In genomic region chr12:1877169-1877878, GRCh38 we compare ENCODE assay signal across 25 cellular contexts. TPM values are rescaled to one million over a fixed set of nuclear protein-coding genes. Genes with fewer than 3 reads are reported as not detected.
A peak's percentile ranks its signal among the peaks of the same experiment; 100 is the strongest.
DNase-seq lines count a peak whose midpoint lies in the region; ATAC-seq, FAIRE-seq and TF ChIP-seq lines count a peak whose summit lies in the region.
"Had no signal": no experiment of that assay in that cellular context is flagged by ENCODE, and none has a peak within 500 bp of the region (broad histone marks: within the 10 kb centered on the region; RNA-seq: fewer than 3 reads in every experiment).

No MANE protein-coding gene starts in this region.

- no peaks in the 10 kb centered on the region for H4K20me1 ChIP-seq in OCI-LY3 (ENCODE audit: insufficient read depth, low read length)
- H4K20me1 ChIP-seq in hepatocyte (ENCODE audit: insufficient read depth, poor library complexity, severe bottlenecking): no peaks in the 10 kb centered on the region
- H4K20me1 ChIP-seq: BLaER1 had no signal

- peak; percentile 32 for DNase-seq in right atrium auricular region (ENCODE audit: low spot score)
- no peak for DNase-seq in Right ventricle myocardium superior
- peak; percentile 5 for DNase-seq in hepatocyte (ENCODE audit: low spot score)
- peak; percentile 34 for DNase-seq in type B pancreatic cell (ENCODE audit: extremely low spot score, unreplicated experiment)
- DNase-seq in small intestine: no peak
- DNase-seq: CD4-positive, alpha-beta T cell; COR-L47; DMS 273 treated with DMSO at 0.1 percent for 48 hours; DMS79 treated with DMSO at 0.1 percent for 48 hours; MG63; NCI-H1417; NCI-H187; NCI-H2107; NCI-H446 treated with DMSO at 0.1 percent for 48 hours; NCI-H526 treated with DMSO at 0.1 percent for 48 hours had no signal

- H3K9me3 ChIP-seq in right atrium auricular region (no peaks in the 10 kb centered on the region), OCI-LY3 (ENCODE audit: insufficient read depth, low read length) (no peaks in the 10 kb centered on the region), hepatocyte (ENCODE audit: low read depth) (no peaks in the 10 kb centered on the region), small intestine (ENCODE audit: control insufficient read depth, low read depth) (no peaks in the 10 kb centered on the region)
- H3K9me3 ChIP-seq: MG63 had no signal

- ATAC-seq in Right ventricle myocardium superior (ENCODE audit: poor library complexity): no peak
- ATAC-seq in HG03521 (IDR thresholded peaks at IDR 0.05; ENCODE audit: unreplicated experiment): no peak
- ATAC-seq: GM12878, K562, Right ventricle myocardium inferior had no signal

- H3K9me2 ChIP-seq in hepatocyte (replicated peaks; ENCODE audit: insufficient read depth): no peaks in the 10 kb centered on the region

- FAIRE-seq in small intestine (lab: Jason Lieb, UNC): no peak
- FAIRE-seq: GM12878, GM18507, H1, K562 had no signal

- no peaks in the 10 kb centered on the region for H3K9me3 Mint-ChIP-seq in type B pancreatic cell
- H3K9me3 Mint-ChIP-seq: CD4-positive, alpha-beta T cell had no signal

- H3K4me3 Mint-ChIP-seq in type B pancreatic cell: no peak overlapping the region
- H3K4me3 Mint-ChIP-seq: CD4-positive, alpha-beta T cell had no signal

- no peak overlapping the region for H3K4me3 ChIP-seq in right atrium auricular region
- no peak overlapping the region for H3K4me3 ChIP-seq in OCI-LY3 (ENCODE audit: low read length)
- H3K4me3 ChIP-seq in hepatocyte: no peak overlapping the region
- H3K4me3 ChIP-seq in small intestine (ENCODE audit: low read depth in 1 of 2, low read length in 2 of 2): no peak overlapping the region
- H3K4me3 ChIP-seq: BLaER1, GM12878, K562, MG63 had no signal

- intact Hi-C loops in Right ventricle myocardium superior (cut with DNase I): no loop called here

- 87% methylated on average over 8 of the region's 8 CpGs for WGBS in hepatocyte (ENCODE audit: low lambda C conversion rate, missing lambda C conversion rate)
- WGBS in small intestine, 3 donors: 80 to 86% (median 85%) methylated on average over 8 of the region's 8 CpGs

- no peaks in the 10 kb centered on the region for H3K79me2 ChIP-seq in OCI-LY3 (ENCODE audit: low read length)
- H3K79me2 ChIP-seq in hepatocyte: no peaks in the 10 kb centered on the region

- H3K4me2 ChIP-seq in OCI-LY3 (ENCODE audit: low read length) (peak overlapping the region; percentile 69), hepatocyte (no peak overlapping the region)
- H3K4me2 ChIP-seq: BLaER1 had no signal

- no peak overlapping the region for H3K27ac Mint-ChIP-seq in type B pancreatic cell
- H3K27ac Mint-ChIP-seq: CD4-positive, alpha-beta T cell had no signal

- no peak overlapping the region for H2AFZ ChIP-seq in OCI-LY3 (ENCODE audit: low read depth, low read length)
- no peak overlapping the region for H2AFZ ChIP-seq in hepatocyte

- H3K27me3 Mint-ChIP-seq in type B pancreatic cell: peaks cover 47% of the 10 kb centered on the region
- H3K27me3 Mint-ChIP-seq: CD4-positive, alpha-beta T cell had no signal

- H3K4me1 Mint-ChIP-seq in type B pancreatic cell (ENCODE audit: unreplicated experiment): no peaks in the 10 kb centered on the region

- H3K27me3 ChIP-seq in right atrium auricular region (no peaks in the 10 kb centered on the region), OCI-LY3 (ENCODE audit: low read depth, low read length) (peaks cover 19% of the 10 kb centered on the region), hepatocyte (peaks cover 3% of the 10 kb centered on the region), small intestine (ENCODE audit: control insufficient read depth in 2 of 2, insufficient read depth in 2 of 2, low read length in 2 of 2) (no peaks in the 10 kb centered on the region)
- H3K27me3 ChIP-seq: BLaER1, MG63 had no signal

- no peaks in the 10 kb centered on the region for H3K36me3 Mint-ChIP-seq in type B pancreatic cell

- H3K4me1 ChIP-seq in right atrium auricular region (no peaks in the 10 kb centered on the region), OCI-LY3 (ENCODE audit: low read length) (peaks cover 15% of the 10 kb centered on the region), hepatocyte (ENCODE audit: insufficient read depth) (no peaks in the 10 kb centered on the region), small intestine (ENCODE audit: control insufficient read depth in 2 of 2, insufficient read depth in 1 of 2, low read depth in 1 of 2, low read length in 1 of 2) (no peaks in the 10 kb centered on the region)
- H3K4me1 ChIP-seq: BLaER1 had no signal

- no peak overlapping the region for H3K9ac ChIP-seq in OCI-LY3 (ENCODE audit: low read length)
- H3K9ac ChIP-seq: BLaER1 had no signal

- H3K36me3 ChIP-seq in right atrium auricular region (no peaks in the 10 kb centered on the region), OCI-LY3 (replicated peaks; ENCODE audit: low read depth, low read length) (no peaks in the 10 kb centered on the region), hepatocyte (replicated peaks; ENCODE audit: insufficient read depth, low read depth) (no peaks in the 10 kb centered on the region), small intestine (ENCODE audit: control insufficient read depth in 2 of 2, insufficient read depth in 2 of 2, low read length in 2 of 2) (no peaks in the 10 kb centered on the region)
- H3K36me3 ChIP-seq: MG63 had no signal

- TF ChIP-seq CTCF in right atrium auricular region (IDR thresholded peaks at IDR 0.05) (no peak), OCI-LY3 (IDR thresholded peaks at IDR 0.05; ENCODE audit: low read depth, low read length) (no peak), hepatocyte (IDR thresholded peaks at IDR 0.05; ENCODE audit: poor library complexity) (no peak), type B pancreatic cell (conservative IDR thresholded peaks at IDR 0.05) (no peak)

- H3K27ac ChIP-seq in right atrium auricular region (no peak overlapping the region), OCI-LY3 (ENCODE audit: low read length) (no peak overlapping the region), hepatocyte (no peak overlapping the region), small intestine (ENCODE audit: low read depth in 1 of 2, low read length in 1 of 2) (no peak overlapping the region)
- H3K27ac ChIP-seq: BLaER1 had no signal

RNA-seq across cellular contexts. Expression of gene CACNA2D4, which starts 41.1 kb away (rescaled TPM):
- total RNA-seq in right atrium auricular region (1 to 10 TPM; 1.6 to 4.1 TPM), Right ventricle myocardium superior (1.0 TPM), hepatocyte (1.3 and 4.7 TPM in 2 replicates), type B pancreatic cell (ENCODE audit: low replicate concordance) (0.87 and 1.1 TPM in 2 replicates)
- polyA plus RNA-seq in hepatocyte (2.1 and 5.7 TPM in 2 replicates), small intestine (10 to 100 TPM in 2 of 3 donors, 1 to 10 TPM in 1; 5.5 to 10.8 (median 10.7) TPM)
- total RNA-seq: LHCN-M2, SK-MEL-5 had no signal

RNA-seq across cellular contexts. Expression of gene LRTM2, which starts 57.0 kb away (rescaled TPM):
- total RNA-seq in right atrium auricular region (not detected), Right ventricle myocardium superior (not detected), hepatocyte (not detected in 2 replicates), type B pancreatic cell (ENCODE audit: low replicate concordance) (0.12 and 0.95 TPM in 2 replicates)
- polyA plus RNA-seq in hepatocyte (not detected in 2 replicates), small intestine (under 1 TPM in 1 of 3 donors, not detected in 2; 0.03 TPM)
- total RNA-seq: GM12878, H1, K562, LHCN-M2, Right ventricle myocardium inferior, SK-MEL-5 had no signal

Comparison
In these comparisons a context has a peak if more than half of its experiments do, and no peak if none do; other contexts are left out.
1. DNase-seq: peak in right atrium auricular region (single experiment), hepatocyte (single experiment) and type B pancreatic cell (single experiment); none in Right ventricle myocardium superior (single experiment) and small intestine (single experiment).